Comparison of ENCODE assay signal across 8 cellular contexts in the genomic region with DNA sequence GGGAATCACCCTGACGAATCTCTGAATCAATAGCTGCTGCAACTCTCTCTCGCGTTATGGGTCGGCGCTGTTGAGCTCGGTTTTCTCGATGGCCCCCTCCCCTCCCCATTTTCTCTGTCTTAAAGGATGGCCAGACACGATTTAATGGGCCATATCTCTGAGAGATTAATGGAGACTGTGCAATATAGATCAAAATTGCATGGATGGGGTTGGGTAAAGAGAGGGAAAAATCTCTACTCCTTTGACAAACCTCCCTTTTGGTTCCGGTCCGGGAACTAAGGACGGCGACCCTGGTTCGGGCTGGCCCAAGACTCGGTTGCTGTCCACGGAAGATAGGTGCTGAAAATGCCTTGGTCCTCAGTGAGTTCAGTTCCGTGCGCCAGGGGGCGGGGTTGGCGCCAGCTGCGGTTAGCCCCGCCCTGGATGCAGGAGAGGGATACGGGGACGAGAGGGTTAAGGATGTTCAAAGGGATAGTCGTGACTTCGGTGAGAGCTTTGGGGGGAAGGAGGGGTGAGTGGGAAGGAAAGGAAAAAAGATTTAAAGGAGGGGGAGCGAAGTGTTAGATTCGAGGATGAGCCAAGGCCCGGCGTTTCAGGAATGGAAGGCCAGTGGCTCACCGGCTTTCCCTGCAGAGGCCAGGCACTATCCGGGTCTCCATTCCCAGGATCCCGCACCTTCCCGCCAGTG.
DNase-seq lines count a peak whose midpoint lies in the region; ATAC-seq, FAIRE-seq and TF ChIP-seq lines count a peak whose summit lies in the region.

No MANE protein-coding gene starts in this region.

- no peaks in the 10 kb centered on the region for H3K9me3 ChIP-seq in pancreas

- no peak overlapping the region for H3K27ac ChIP-seq in pancreas

- WGBS in pancreas, 2 donors: 2% methylated on average over 33 of the region's 33 CpGs

- H3K36me3 ChIP-seq in pancreas: no peaks in the 10 kb centered on the region

- no peak for FAIRE-seq in pancreas (lab: Jason Lieb, UNC)

- no peak overlapping the region for H3K4me3 ChIP-seq in pancreas

- H3K4me1 ChIP-seq in pancreas: peaks cover 10 to 19% (median 11%) of the 10 kb centered on the region in 3 donors

- TF ChIP-seq CTCF in pancreas (IDR thresholded peaks at IDR 0.05): no peak

- H3K27me3 ChIP-seq in pancreas: peaks cover 0 to 54% (median 0%) of the 10 kb centered on the region in 4 donors

- peak in 3 of 4 donors; percentile 27 to 59 (median 43) for ATAC-seq in pancreas
- no peak for ATAC-seq in GM21515 (IDR thresholded peaks at IDR 0.05; ENCODE audit: unreplicated experiment)
- no peak for ATAC-seq in GM18861 (IDR thresholded peaks at IDR 0.05; ENCODE audit: unreplicated experiment)

- TF ChIP-seq POLR2A in erythroblast (IDR thresholded peaks at IDR 0.05; ENCODE audit: low read length): no peak

- DNase-seq in stimulated activated CD4-positive, alpha-beta T cell treated with anti-CD3 and anti-CD28 coated beads, Interleukin-15, amount 100 ng/mL, for 24 hours: peak; percentile 50
- DNase-seq in stimulated activated CD4-positive, alpha-beta T cell treated with anti-CD3 and anti-CD28 coated beads, Interleukin-4, amount 100 ng/mL, for 1 hour: no peak
- DNase-seq in NCI-H748 treated with DMSO at 0.1 percent for 48 hours (lab: John Stamatoyannopoulos, UW) (peak; percentile 22), erythroblast (lab: John Stamatoyannopoulos, UW) (peak; percentile 71 to 72), pancreas (peak in 1 of 6 donors; percentile 59), inferior parietal cortex (ENCODE audit: extremely low spot score) (no peak)

- intact Hi-C loops in pancreas (cut with DNase I): no loop called here

Comparison
In these comparisons a context has a peak if more than half of its experiments do, and no peak if none do; other contexts are left out.
1. DNase-seq: peak in stimulated activated CD4-positive, alpha-beta T cell treated with anti-CD3 and anti-CD28 coated beads, Interleukin-15, amount 100 ng/mL, for 24 hours (single experiment), NCI-H748 treated with DMSO at 0.1 percent for 48 hours (single experiment) and erythroblast (2 of 2); none in stimulated activated CD4-positive, alpha-beta T cell treated with anti-CD3 and anti-CD28 coated beads, Interleukin-4, amount 100 ng/mL, for 1 hour (single experiment) and inferior parietal cortex (single experiment).
2. ATAC-seq: peak in pancreas (3 of 4); none in GM21515 (single experiment) and GM18861 (single experiment).